ENCODE assay signal across 24 cellular contexts in genomic region chr13:95392597-95392996, GRCh38.
"Had no signal": no experiment of that assay in that cellular context is flagged by ENCODE, and none has a peak within 500 bp of the region (broad histone marks: within the 10 kb centered on the region; RNA-seq: fewer than 3 reads in every experiment).

No MANE protein-coding gene starts in this region.

- H3K4me3 ChIP-seq: colonic mucosa, coronary artery, dorsolateral prefrontal cortex, esophagus muscularis mucosa, esophagus squamous epithelium, gastrocnemius medialis, gastroesophageal sphincter, heart left ventricle, heart right ventricle had no signal

- ATAC-seq: effector memory CD8-positive, alpha-beta T cell; esophagus mucosa; foreskin keratinocyte; gastrocnemius medialis; gastroesophageal sphincter; heart right ventricle had no signal

- H3K4me1 ChIP-seq: colonic mucosa, esophagus squamous epithelium, foreskin keratinocyte, gastrocnemius medialis had no signal

- H3K9me3 ChIP-seq: colonic mucosa, esophagus muscularis mucosa, esophagus squamous epithelium, gastrocnemius medialis, gastroesophageal sphincter, heart left ventricle had no signal

- DNase-seq: colonic mucosa; cortex of kidney; dermis blood vessel endothelial cell; dorsolateral prefrontal cortex; effector CD4-positive, alpha-beta T cell; effector CD8-positive, alpha-beta T cell; effector memory CD4-positive, alpha-beta T cell; effector memory CD8-positive, alpha-beta T cell; endodermal cell; erythroblast; esophagus squamous epithelium; foreskin fibroblast; foreskin keratinocyte; foreskin melanocyte; gastrocnemius medialis; glutamatergic neuron; head of caudate nucleus; heart left ventricle; heart right ventricle had no signal

- H3K27ac ChIP-seq: colonic mucosa, coronary artery, dorsolateral prefrontal cortex, epithelial cell of prostate, esophagus muscularis mucosa, esophagus squamous epithelium, foreskin keratinocyte, gastrocnemius medialis, gastroesophageal sphincter, heart left ventricle, heart right ventricle had no signal

- H3K27me3 ChIP-seq: colonic mucosa, esophagus muscularis mucosa, esophagus squamous epithelium, gastrocnemius medialis, gastroesophageal sphincter had no signal

- H3K36me3 ChIP-seq: colonic mucosa, esophagus muscularis mucosa, esophagus squamous epithelium, gastrocnemius medialis, gastroesophageal sphincter, heart left ventricle, heart right ventricle had no signal
